14 cellular contexts compared by ENCODE assay signal in the genomic region with DNA sequence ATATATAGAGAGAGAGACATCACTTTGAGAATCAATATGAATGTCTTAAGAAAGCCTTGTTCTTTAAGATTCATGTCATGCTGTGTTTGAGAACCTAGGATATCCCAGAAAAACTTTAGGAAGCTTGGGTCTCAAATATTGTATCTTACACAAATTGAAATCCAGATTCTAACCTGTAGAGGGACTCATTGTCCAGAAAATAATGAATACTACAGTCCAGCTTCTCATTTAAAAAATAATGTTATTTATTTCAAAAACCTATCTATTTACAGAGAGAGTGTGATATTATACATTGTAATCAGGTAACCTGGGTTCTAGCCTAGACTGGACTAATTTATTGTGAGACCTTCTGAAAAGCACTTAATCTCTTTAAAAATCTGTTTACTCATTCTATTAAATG. TPM values are rescaled to one million over a fixed set of nuclear protein-coding genes. Genes with fewer than 3 reads are reported as not detected.
DNase-seq lines count a peak whose midpoint lies in the region; ATAC-seq and TF ChIP-seq lines count a peak whose summit lies in the region.
"Had no signal": no experiment of that assay in that cellular context is flagged by ENCODE, and none has a peak within 500 bp of the region (broad histone marks: within the 10 kb centered on the region; RNA-seq: fewer than 3 reads in every experiment).

No MANE protein-coding gene starts in this region.

- peaks cover 7% of the 10 kb centered on the region for H3K27me3 Mint-ChIP-seq in endothelial cell (ENCODE audit: unreplicated experiment)
- H3K27me3 Mint-ChIP-seq in neural progenitor cell (ENCODE audit: insufficient read depth, low read depth), result peaks cover 23% of the 10 kb centered on the region

- no peaks in the 10 kb centered on the region for H3K36me3 ChIP-seq in neural progenitor cell

- H3K27ac Mint-ChIP-seq in endothelial cell (ENCODE audit: unreplicated experiment) (no peak overlapping the region), neural progenitor cell (no peak overlapping the region)
- H3K27ac Mint-ChIP-seq: CD8-positive, alpha-beta T cell; naive B cell had no signal

- peak; percentile 4 for DNase-seq in GM03348 (ENCODE audit: low spot score)
- peak; percentile 3 for DNase-seq in NCI-H69 (lab: John Stamatoyannopoulos, UW)
- DNase-seq in endothelial cell (ENCODE audit: low spot score), result no peak
- no peak for DNase-seq in neural progenitor cell (ENCODE audit: low spot score)
- no peak for DNase-seq in ureter (ENCODE audit: low spot score)
- DNase-seq in GF-D8 (lab: John Stamatoyannopoulos, UW), result no peak
- DNase-seq: activated T-cell treated with anti-CD3 and anti-CD28 coated beads, Interleukin-2, amount 50 U/mL, for 48 hours; CD8-positive, alpha-beta T cell; kidney glomerular epithelial cell; naive B cell; NCI-H2081 treated with DMSO at 0.1 percent for 48 hours had no signal

- ATAC-seq in HG02870 (IDR thresholded peaks at IDR 0.05; ENCODE audit: unreplicated experiment), result no peak
- ATAC-seq: CD8-positive, alpha-beta T cell had no signal

- H3K4me3 ChIP-seq in neural progenitor cell, result no peak overlapping the region

- peaks cover 5% of the 10 kb centered on the region for H3K4me1 Mint-ChIP-seq in endothelial cell (ENCODE audit: unreplicated experiment)
- H3K4me1 Mint-ChIP-seq in neural progenitor cell, result peaks cover 16% of the 10 kb centered on the region

- peaks cover 17% of the 10 kb centered on the region for H3K4me1 ChIP-seq in neural progenitor cell

- H4K20me1 ChIP-seq in neural progenitor cell (ENCODE audit: low read depth), result peaks cover 7% of the 10 kb centered on the region

- H3K79me2 ChIP-seq in neural progenitor cell (ENCODE audit: low read depth), result no peaks in the 10 kb centered on the region

- no peak overlapping the region for H3K27ac ChIP-seq in neural progenitor cell
- H3K27ac ChIP-seq: KMS-11 had no signal

- no peaks in the 10 kb centered on the region for H3F3A ChIP-seq in neural progenitor cell (ENCODE audit: low read depth)

- peak; percentile 21 for TF ChIP-seq CTCF in endothelial cell (IDR thresholded peaks at IDR 0.05; ENCODE audit: unreplicated experiment)
- TF ChIP-seq CTCF in neural progenitor cell (IDR thresholded peaks at IDR 0.05), result peak; percentile 26

- H3K9me3 ChIP-seq in neural progenitor cell (ENCODE audit: low read depth), result no peaks in the 10 kb centered on the region

- H3K9me3 Mint-ChIP-seq in endothelial cell (ENCODE audit: unreplicated experiment) (no peaks in the 10 kb centered on the region), neural progenitor cell (no peaks in the 10 kb centered on the region)
- H3K9me3 Mint-ChIP-seq: CD8-positive, alpha-beta T cell had no signal

- H3K9ac ChIP-seq in neural progenitor cell, result no peak overlapping the region
- H3K9ac ChIP-seq: KMS-11 had no signal

- peaks cover 45% of the 10 kb centered on the region for H3K27me3 ChIP-seq in neural progenitor cell

- no peak overlapping the region for H2AFZ ChIP-seq in neural progenitor cell (replicated peaks)

- H3K4me3 Mint-ChIP-seq in endothelial cell (ENCODE audit: unreplicated experiment) (no peak overlapping the region), neural progenitor cell (no peak overlapping the region)
- H3K4me3 Mint-ChIP-seq: CD8-positive, alpha-beta T cell; naive B cell had no signal

- H3K36me3 Mint-ChIP-seq in endothelial cell (ENCODE audit: low read depth, unreplicated experiment) (peaks cover 1% of the 10 kb centered on the region), neural progenitor cell (no peaks in the 10 kb centered on the region)
- H3K36me3 Mint-ChIP-seq: CD8-positive, alpha-beta T cell had no signal

- no peak overlapping the region for H3K4me2 ChIP-seq in neural progenitor cell
- H3K4me2 ChIP-seq: KMS-11 had no signal

RNA-seq across cellular contexts. Expression of a gene that starts 4.2 kb away (rescaled TPM):
- total RNA-seq in endothelial cell (ENCODE audit: unreplicated experiment) (not detected), neural progenitor cell (ENCODE audit: low replicate concordance) (not detected in 2 replicates), ureter (not detected)
- total RNA-seq: CD8-positive, alpha-beta T cell; dermis microvascular lymphatic vessel endothelial cell had no signal

RNA-seq across cellular contexts. Expression of a gene that starts 52.4 kb away (rescaled TPM):
- total RNA-seq in endothelial cell (ENCODE audit: unreplicated experiment) (not detected), neural progenitor cell (ENCODE audit: low replicate concordance) (0.06 TPM in 1 of 2 replicates, not detected in the other), ureter (not detected)
- total RNA-seq: CD8-positive, alpha-beta T cell; dermis microvascular lymphatic vessel endothelial cell had no signal

Comparison
In these comparisons a context has a peak if more than half of its experiments do, and no peak if none do; other contexts are left out.
1. DNase-seq: peak in GM03348 (single experiment) and NCI-H69 (single experiment); none in endothelial cell (single experiment), neural progenitor cell (single experiment), ureter (single experiment) and GF-D8 (single experiment).